Comparison of ENCODE assay signal across 1 cellular context in the genomic region with DNA sequence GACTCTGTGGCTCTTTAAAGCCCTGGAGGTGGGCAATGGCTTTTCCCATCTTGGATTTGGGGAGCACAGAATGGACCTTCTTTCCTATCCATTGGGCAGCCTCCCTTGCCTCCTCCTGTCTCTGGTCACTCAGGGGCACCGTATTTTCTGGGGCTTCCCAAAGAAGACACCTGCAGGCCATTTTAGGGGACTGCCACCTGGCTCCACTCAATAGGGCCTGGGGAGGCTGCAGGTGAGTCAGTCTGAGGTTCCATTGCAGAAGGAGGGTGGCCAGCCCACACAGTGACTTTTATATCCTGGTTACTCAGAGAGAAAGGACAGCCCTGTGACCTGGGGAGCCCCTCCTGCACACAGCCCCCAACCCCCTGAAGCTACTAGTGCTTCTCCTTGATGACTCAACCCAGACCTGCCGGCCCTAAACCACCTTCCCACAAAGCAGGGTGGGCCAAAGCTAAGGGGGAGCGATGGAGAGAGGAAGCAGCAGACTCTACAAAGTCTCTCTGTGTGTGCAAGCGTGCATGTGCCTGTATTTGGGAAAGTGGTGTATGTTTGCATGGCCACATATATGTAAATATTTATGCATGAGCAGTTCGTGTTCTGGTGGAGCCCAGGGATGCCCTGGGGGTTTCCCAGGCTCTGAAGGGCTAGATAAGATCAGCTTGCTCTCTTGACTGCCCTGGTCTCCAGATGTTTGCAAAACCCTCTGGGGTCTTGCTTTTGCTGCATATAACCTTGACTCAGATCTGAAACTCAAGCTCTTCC.
TF ChIP-seq lines count a peak whose summit lies in the region.

No MANE protein-coding gene starts in this region.

TF ChIP-seq in K562, 482 proteins besides CTCF, POLR2A, EP300 and RAD21 (continued from another document):
- TF ChIP-seq, protein P1, sequence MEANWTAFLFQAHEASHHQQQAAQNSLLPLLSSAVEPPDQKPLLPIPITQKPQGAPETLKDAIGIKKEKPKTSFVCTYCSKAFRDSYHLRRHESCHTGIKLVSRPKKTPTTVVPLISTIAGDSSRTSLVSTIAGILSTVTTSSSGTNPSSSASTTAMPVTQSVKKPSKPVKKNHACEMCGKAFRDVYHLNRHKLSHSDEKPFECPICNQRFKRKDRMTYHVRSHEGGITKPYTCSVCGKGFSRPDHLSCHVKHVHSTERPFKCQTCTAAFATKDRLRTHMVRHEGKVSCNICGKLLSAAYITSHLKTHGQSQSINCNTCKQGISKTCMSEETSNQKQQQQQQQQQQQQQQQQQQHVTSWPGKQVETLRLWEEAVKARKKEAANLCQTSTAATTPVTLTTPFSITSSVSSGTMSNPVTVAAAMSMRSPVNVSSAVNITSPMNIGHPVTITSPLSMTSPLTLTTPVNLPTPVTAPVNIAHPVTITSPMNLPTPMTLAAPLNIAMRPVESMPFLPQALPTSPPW (CRISPR knock-in tag; IDR thresholded peaks at IDR 0.05), result no peak
- TF ChIP-seq FOXK2 (conservative IDR thresholded peaks at IDR 0.05 in 1 of 2, IDR thresholded peaks at IDR 0.05 in 1 of 2; ENCODE audit: low read depth in 2 of 2) (no peak), SRF (CRISPR knock-in tag; IDR thresholded peaks at IDR 0.05) (no peak), NR4A1 (CRISPR knock-in tag; IDR thresholded peaks at IDR 0.05) (no peak), NR4A1 (tag; IDR thresholded peaks at IDR 0.05) (no peak), ZBTB8A (IDR thresholded peaks at IDR 0.05; ENCODE audit: partially characterized antibody) (no peak), ZNF586 (CRISPR knock-in tag; conservative IDR thresholded peaks at IDR 0.05) (no peak), ZNF707 (CRISPR knock-in tag; conservative IDR thresholded peaks at IDR 0.05) (no peak), SAP30 (IDR thresholded peaks at IDR 0.05; ENCODE audit: borderline replicate concordance, insufficient read depth, low read depth, low read length, poor library complexity, severe bottlenecking) (no peak), ZNF764 (CRISPR knock-in tag; IDR thresholded peaks at IDR 0.05; ENCODE audit: low read depth) (no peak), FOXP1 (CRISPR knock-in tag; IDR thresholded peaks at IDR 0.05) (no peak), SNRNP70 (optimal IDR thresholded peaks at IDR 0.05; ENCODE audit: low read depth, low read length) (no peak), ZNF121 (CRISPR knock-in tag; conservative IDR thresholded peaks at IDR 0.05) (no peak)
- TF ChIP-seq, protein P2, sequence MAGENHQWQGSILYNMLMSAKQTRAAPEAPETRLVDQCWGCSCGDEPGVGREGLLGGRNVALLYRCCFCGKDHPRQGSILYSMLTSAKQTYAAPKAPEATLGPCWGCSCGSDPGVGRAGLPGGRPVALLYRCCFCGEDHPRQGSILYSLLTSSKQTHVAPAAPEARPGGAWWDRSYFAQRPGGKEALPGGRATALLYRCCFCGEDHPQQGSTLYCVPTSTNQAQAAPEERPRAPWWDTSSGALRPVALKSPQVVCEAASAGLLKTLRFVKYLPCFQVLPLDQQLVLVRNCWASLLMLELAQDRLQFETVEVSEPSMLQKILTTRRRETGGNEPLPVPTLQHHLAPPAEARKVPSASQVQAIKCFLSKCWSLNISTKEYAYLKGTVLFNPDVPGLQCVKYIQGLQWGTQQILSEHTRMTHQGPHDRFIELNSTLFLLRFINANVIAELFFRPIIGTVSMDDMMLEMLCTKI (IDR thresholded peaks at IDR 0.05; ENCODE audit: partially characterized antibody), result no peak
- TF ChIP-seq, protein P3, sequence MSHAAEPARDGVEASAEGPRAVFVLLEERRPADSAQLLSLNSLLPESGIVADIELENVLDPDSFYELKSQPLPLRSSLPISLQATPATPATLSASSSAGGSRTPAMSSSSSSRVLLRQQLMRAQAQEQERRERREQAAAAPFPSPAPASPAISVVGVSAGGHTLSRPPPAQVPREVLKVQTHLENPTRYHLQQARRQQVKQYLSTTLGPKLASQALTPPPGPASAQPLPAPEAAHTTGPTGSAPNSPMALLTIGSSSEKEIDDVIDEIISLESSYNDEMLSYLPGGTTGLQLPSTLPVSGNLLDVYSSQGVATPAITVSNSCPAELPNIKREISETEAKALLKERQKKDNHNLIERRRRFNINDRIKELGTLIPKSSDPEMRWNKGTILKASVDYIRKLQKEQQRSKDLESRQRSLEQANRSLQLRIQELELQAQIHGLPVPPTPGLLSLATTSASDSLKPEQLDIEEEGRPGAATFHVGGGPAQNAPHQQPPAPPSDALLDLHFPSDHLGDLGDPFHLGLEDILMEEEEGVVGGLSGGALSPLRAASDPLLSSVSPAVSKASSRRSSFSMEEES (CRISPR knock-in tag; IDR thresholded peaks at IDR 0.05), result no peak
- TF ChIP-seq, protein P4, sequence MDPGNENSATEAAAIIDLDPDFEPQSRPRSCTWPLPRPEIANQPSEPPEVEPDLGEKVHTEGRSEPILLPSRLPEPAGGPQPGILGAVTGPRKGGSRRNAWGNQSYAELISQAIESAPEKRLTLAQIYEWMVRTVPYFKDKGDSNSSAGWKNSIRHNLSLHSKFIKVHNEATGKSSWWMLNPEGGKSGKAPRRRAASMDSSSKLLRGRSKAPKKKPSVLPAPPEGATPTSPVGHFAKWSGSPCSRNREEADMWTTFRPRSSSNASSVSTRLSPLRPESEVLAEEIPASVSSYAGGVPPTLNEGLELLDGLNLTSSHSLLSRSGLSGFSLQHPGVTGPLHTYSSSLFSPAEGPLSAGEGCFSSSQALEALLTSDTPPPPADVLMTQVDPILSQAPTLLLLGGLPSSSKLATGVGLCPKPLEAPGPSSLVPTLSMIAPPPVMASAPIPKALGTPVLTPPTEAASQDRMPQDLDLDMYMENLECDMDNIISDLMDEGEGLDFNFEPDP (CRISPR knock-in tag; IDR thresholded peaks at IDR 0.05), result no peak
- TF ChIP-seq, protein P5, sequence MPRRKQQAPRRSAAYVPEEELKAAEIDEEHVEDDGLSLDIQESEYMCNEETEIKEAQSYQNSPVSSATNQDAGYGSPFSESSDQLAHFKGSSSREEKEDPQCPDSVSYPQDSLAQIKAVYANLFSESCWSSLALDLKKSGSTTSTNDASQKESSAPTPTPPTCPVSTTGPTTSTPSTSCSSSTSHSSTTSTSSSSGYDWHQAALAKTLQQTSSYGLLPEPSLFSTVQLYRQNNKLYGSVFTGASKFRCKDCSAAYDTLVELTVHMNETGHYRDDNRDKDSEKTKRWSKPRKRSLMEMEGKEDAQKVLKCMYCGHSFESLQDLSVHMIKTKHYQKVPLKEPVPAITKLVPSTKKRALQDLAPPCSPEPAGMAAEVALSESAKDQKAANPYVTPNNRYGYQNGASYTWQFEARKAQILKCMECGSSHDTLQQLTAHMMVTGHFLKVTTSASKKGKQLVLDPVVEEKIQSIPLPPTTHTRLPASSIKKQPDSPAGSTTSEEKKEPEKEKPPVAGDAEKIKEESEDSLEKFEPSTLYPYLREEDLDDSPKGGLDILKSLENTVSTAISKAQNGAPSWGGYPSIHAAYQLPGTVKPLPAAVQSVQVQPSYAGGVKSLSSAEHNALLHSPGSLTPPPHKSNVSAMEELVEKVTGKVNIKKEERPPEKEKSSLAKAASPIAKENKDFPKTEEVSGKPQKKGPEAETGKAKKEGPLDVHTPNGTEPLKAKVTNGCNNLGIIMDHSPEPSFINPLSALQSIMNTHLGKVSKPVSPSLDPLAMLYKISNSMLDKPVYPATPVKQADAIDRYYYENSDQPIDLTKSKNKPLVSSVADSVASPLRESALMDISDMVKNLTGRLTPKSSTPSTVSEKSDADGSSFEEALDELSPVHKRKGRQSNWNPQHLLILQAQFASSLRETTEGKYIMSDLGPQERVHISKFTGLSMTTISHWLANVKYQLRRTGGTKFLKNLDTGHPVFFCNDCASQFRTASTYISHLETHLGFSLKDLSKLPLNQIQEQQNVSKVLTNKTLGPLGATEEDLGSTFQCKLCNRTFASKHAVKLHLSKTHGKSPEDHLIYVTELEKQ (CRISPR knock-in tag; IDR thresholded peaks at IDR 0.05), result no peak
TF ChIP-seq in K562: peak in this region for 0.
